ENCODE assay signal across 10 cellular contexts in genomic region chr12:57011438-57012424, GRCh38. TPM values are rescaled to one million over a fixed set of nuclear protein-coding genes. Genes with fewer than 3 reads are reported as not detected.
A peak's percentile ranks its signal among the peaks of the same experiment; 100 is the strongest.
DNase-seq lines count a peak whose midpoint lies in the region; ATAC-seq, FAIRE-seq and TF ChIP-seq lines count a peak whose summit lies in the region.
"Had no signal": no experiment of that assay in that cellular context is flagged by ENCODE, and none has a peak within 500 bp of the region (broad histone marks: within the 10 kb centered on the region; RNA-seq: fewer than 3 reads in every experiment).

No MANE protein-coding gene starts in this region.

- H3K27ac Mint-ChIP-seq in central memory CD8-positive, alpha-beta T cell (ENCODE audit: low read depth), result no peak overlapping the region
- H3K27ac Mint-ChIP-seq in type B pancreatic cell, result no peak overlapping the region

- no peak overlapping the region for H3K4me3 ChIP-seq in Jurkat, Clone E6-1 (ENCODE audit: low read length)
- H3K4me3 ChIP-seq: breast epithelium had no signal

- DNase-seq in GM12891 (ENCODE audit: insufficient read length, low spot score) (no peak), type B pancreatic cell (ENCODE audit: extremely low spot score, unreplicated experiment) (no peak), T-helper 9 cell (no peak), superior temporal gyrus (ENCODE audit: extremely low spot score) (no peak), left cardiac atrium (no peak)
- peak; percentile 45 for DNase-seq in Jurkat, Clone E6-1 (ENCODE audit: low read depth, low spot score)
- no peak for DNase-seq in central memory CD8-positive, alpha-beta T cell (ENCODE audit: low spot score in 2 of 2)
- DNase-seq: SHP77 had no signal

- no peaks in the 10 kb centered on the region for H3K9me3 Mint-ChIP-seq in central memory CD8-positive, alpha-beta T cell
- no peaks in the 10 kb centered on the region for H3K9me3 Mint-ChIP-seq in type B pancreatic cell

- peaks cover 15% of the 10 kb centered on the region for H3K4me1 Mint-ChIP-seq in central memory CD8-positive, alpha-beta T cell
- peaks cover 11% of the 10 kb centered on the region for H3K4me1 Mint-ChIP-seq in type B pancreatic cell (ENCODE audit: unreplicated experiment)

- peak; percentile 69 for FAIRE-seq in GM12891 (lab: Jason Lieb, UNC)

- TF ChIP-seq CTCF in type B pancreatic cell (conservative IDR thresholded peaks at IDR 0.05), result no peak

- peak; percentile 50 for ATAC-seq in GM19467 (IDR thresholded peaks at IDR 0.05; ENCODE audit: unreplicated experiment)
- ATAC-seq in central memory CD8-positive, alpha-beta T cell (replicated peaks; ENCODE audit: extremely low read depth, poor library complexity, severe bottlenecking), result peak; percentile 63
- no peak for ATAC-seq in left cardiac atrium

- H3K36me3 Mint-ChIP-seq in central memory CD8-positive, alpha-beta T cell (ENCODE audit: insufficient read depth), result no peaks in the 10 kb centered on the region
- H3K36me3 Mint-ChIP-seq in type B pancreatic cell, result no peaks in the 10 kb centered on the region

- peaks cover 44% of the 10 kb centered on the region for H3K27me3 Mint-ChIP-seq in central memory CD8-positive, alpha-beta T cell
- peaks cover 34% of the 10 kb centered on the region for H3K27me3 Mint-ChIP-seq in type B pancreatic cell

- TF ChIP-seq POLR2A in GM12891 (IDR thresholded peaks at IDR 0.05; ENCODE audit: low read depth, low read length), result no peak

- H3K4me3 Mint-ChIP-seq in central memory CD8-positive, alpha-beta T cell, result peak overlapping the region; percentile 16
- no peak overlapping the region for H3K4me3 Mint-ChIP-seq in type B pancreatic cell

- intact Hi-C loops in left cardiac atrium (cut with DNase I), result loop anchor here in 1 of 2 donors (5.0 kb wide), 1 partner anchor 51 kb away; no protein-coding TSS in a partner anchor

TF ChIP-seq in GM12891, 5 proteins besides CTCF, POLR2A, EP300 and RAD21:
- no peak for TF ChIP-seq SPI1 (IDR thresholded peaks at IDR 0.05; ENCODE audit: low read depth, low read length)
- TF ChIP-seq TAF1 (IDR thresholded peaks at IDR 0.05; ENCODE audit: low read depth, low read length), result no peak
- TF ChIP-seq PAX5 (IDR thresholded peaks at IDR 0.05; ENCODE audit: insufficient read depth, low read length, severe bottlenecking), result no peak
- no peak for TF ChIP-seq POLR2AphosphoS5 (IDR thresholded peaks at IDR 0.05; ENCODE audit: low read depth, low read length)
- no peak for TF ChIP-seq POU2F2 (IDR thresholded peaks at IDR 0.05; ENCODE audit: low read depth, low read length)
TF ChIP-seq in GM12891: peak in this region for 0.

RNA-seq across cellular contexts. Expression of gene TAC3, which starts 4.6 kb away (rescaled TPM):
- 0.27 TPM for polyA plus RNA-seq in GM12891 (2012; ENCODE audit: low read depth, missing spikeins)
- 1.4 TPM for polyA plus RNA-seq in Jurkat, Clone E6-1 (2012; ENCODE audit: insufficient read depth, insufficient read length)
- total RNA-seq in type B pancreatic cell (ENCODE audit: low replicate concordance), result 2.9 and 3.1 TPM in 2 replicates
- total RNA-seq in left cardiac atrium, result not detected
- total RNA-seq: breast epithelium had no signal

RNA-seq across cellular contexts. Expression of gene ZBTB39, which starts 5.4 kb away (rescaled TPM):
- polyA plus RNA-seq in GM12891 (2012; ENCODE audit: low read depth, missing spikeins), result 2.0 TPM
- 7.8 TPM for polyA plus RNA-seq in Jurkat, Clone E6-1 (2012; ENCODE audit: insufficient read depth, insufficient read length)
- total RNA-seq in type B pancreatic cell (ENCODE audit: low replicate concordance), result 13.2 and 18.1 TPM in 2 replicates
- 1 to 10 TPM; 3.8 to 4.5 TPM for total RNA-seq in left cardiac atrium

RNA-seq across cellular contexts. Expression of gene MYO1A, which starts 38.2 kb away (rescaled TPM):
- polyA plus RNA-seq in GM12891 (2012; ENCODE audit: low read depth, missing spikeins), result 0.21 TPM
- polyA plus RNA-seq in Jurkat, Clone E6-1 (2012; ENCODE audit: insufficient read depth, insufficient read length), result 2.9 TPM
- total RNA-seq in type B pancreatic cell (ENCODE audit: low replicate concordance) (4.3 and 19.4 TPM in 2 replicates), left cardiac atrium (under 1 TPM; 0.09 to 0.13 TPM)

RNA-seq across cellular contexts. Expression of gene RDH16, which starts 54.3 kb away (rescaled TPM):
- 0.04 TPM for polyA plus RNA-seq in GM12891 (2012; ENCODE audit: low read depth, missing spikeins)
- polyA plus RNA-seq in Jurkat, Clone E6-1 (2012; ENCODE audit: insufficient read depth, insufficient read length), result not detected
- 0.43 and 0.68 TPM in 2 replicates for total RNA-seq in type B pancreatic cell (ENCODE audit: low replicate concordance)
- total RNA-seq in left cardiac atrium, result under 1 TPM; 0.27 to 0.29 TPM

Comparison
In these comparisons a context has a peak if more than half of its experiments do, and no peak if none do; other contexts are left out.
1. ATAC-seq: peak in GM19467 (single experiment) and central memory CD8-positive, alpha-beta T cell (single experiment); none in left cardiac atrium (0 of 2).